ENCODE assay signal across 18 cellular contexts in the genomic region with DNA sequence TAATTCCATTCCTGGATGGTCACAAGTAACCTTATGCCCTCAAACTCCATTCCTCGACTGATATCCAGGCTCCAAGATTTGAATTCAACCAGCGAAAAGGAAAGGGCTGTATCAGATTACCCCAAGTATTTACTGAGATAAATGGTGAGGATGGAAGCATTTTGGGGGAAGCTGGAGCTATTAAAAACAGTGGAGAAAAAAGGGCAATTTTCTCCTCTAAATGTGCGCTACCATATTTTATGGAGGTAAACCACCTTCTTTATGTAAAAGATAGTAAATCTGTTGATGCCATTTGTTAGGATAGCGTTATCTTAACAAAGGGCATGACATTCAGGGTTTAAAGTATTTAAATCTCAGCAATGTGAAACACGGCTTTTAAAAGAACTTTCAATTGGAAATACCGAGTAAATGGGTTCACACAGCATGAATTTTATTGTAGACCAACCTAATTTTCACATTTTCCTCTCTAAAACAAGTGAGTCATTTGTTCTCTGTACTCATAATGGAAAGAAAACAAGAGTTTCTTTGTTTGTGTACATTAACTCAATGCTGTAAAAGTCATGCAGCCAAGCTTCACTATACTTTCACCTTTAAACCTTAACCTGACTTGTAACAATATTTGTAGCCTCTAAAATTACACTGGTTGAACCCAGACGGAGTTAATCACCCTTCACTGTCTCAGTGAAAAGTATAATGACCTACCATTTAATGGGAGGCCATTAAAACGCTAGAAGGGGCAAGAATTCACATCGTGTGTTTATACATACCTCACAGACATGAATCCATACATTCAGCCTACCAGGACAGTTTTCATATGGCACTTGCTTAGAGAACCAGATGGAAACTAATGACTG.
A peak's percentile ranks its signal among the peaks of the same experiment; 100 is the strongest.
DNase-seq lines count a peak whose midpoint lies in the region; ATAC-seq lines count a peak whose summit lies in the region.
"Had no signal": no experiment of that assay in that cellular context is flagged by ENCODE, and none has a peak within 500 bp of the region (broad histone marks: within the 10 kb centered on the region; RNA-seq: fewer than 3 reads in every experiment).

No MANE protein-coding gene starts in this region.

- DNase-seq in DMS 273 (lab: John Stamatoyannopoulos, UW; ENCODE audit: unreplicated experiment) = peak; percentile 9
- DNase-seq in DMS 273 treated with DMSO at 0.1 percent for 48 hours (lab: John Stamatoyannopoulos, UW) = no peak
- DNase-seq in caudate nucleus (lab: John Stamatoyannopoulos, UW) = no peak
- DNase-seq in iris pigment epithelial cell (ENCODE audit: low read depth) = peak; percentile 43
- DNase-seq in superior temporal gyrus (ENCODE audit: extremely low spot score) = peak; percentile 57
- no peak for DNase-seq in activated T-cell treated with anti-CD3 and anti-CD28 coated beads for 4 hours
- DNase-seq in anterior cingulate cortex (lab: John Stamatoyannopoulos, UW) = no peak
- DNase-seq: activated CD8-positive, alpha-beta memory T cell treated with anti-CD3 and anti-CD28 coated beads, Interleukin-2, amount 10 ng/mL, durations not matched to agents 7 days and 5 days; activated naive CD4-positive, alpha-beta T cell; CD4-positive, CD25-positive, alpha-beta regulatory T cell; OCI-M1; right cardiac atrium; stimulated activated CD4-positive, alpha-beta T cell treated with anti-CD3 and anti-CD28 coated beads, Interleukin-4, amount 100 ng/mL, for 1 hour; upper lobe of right lung had no signal

- H3K27ac ChIP-seq in caudate nucleus (ENCODE audit: low read depth, low read length) = peak overlapping the region; percentile 61
- H3K27ac ChIP-seq: 22Rv1, upper lobe of right lung had no signal

- ATAC-seq in GM18868 (IDR thresholded peaks at IDR 0.05; ENCODE audit: unreplicated experiment) = no peak
- ATAC-seq: activated CD8-positive, alpha-beta memory T cell treated with anti-CD3 and anti-CD28 coated beads, Interleukin-2, amount 10 ng/mL, durations not matched to agents 7 days and 5 days; left lobe of liver; natural killer cell treated with Interleukin-12 subunit alpha and Interleukin-12 subunit beta and Interleukin-15 and Interleukin-18, amount 100 ng/mL, for 72 hours; right cardiac atrium; upper lobe of right lung had no signal

Comparison
In these comparisons a context has a peak if more than half of its experiments do, and no peak if none do; other contexts are left out.
1. DNase-seq: peak in DMS 273 (single experiment), iris pigment epithelial cell (single experiment) and superior temporal gyrus (single experiment); none in DMS 273 treated with DMSO at 0.1 percent for 48 hours (single experiment), caudate nucleus (0 of 61), activated T-cell treated with anti-CD3 and anti-CD28 coated beads for 4 hours (single experiment) and anterior cingulate cortex (0 of 58).